Comparison of ENCODE assay signal across 9 cellular contexts in genomic region chr15:88258021-88258641, GRCh38. TPM values are rescaled to one million over a fixed set of nuclear protein-coding genes. Genes with fewer than 3 reads are reported as not detected.
DNase-seq lines count a peak whose midpoint lies in the region; ATAC-seq and TF ChIP-seq lines count a peak whose summit lies in the region.
"Had no signal": no experiment of that assay in that cellular context is flagged by ENCODE, and none has a peak within 500 bp of the region (broad histone marks: within the 10 kb centered on the region; RNA-seq: fewer than 3 reads in every experiment).

No MANE protein-coding gene starts in this region.

- peak; percentile 31; the same call in 1 of the 2 replicates for TF ChIP-seq CTCF in OCI-LY1 (IDR thresholded peaks at IDR 0.05; ENCODE audit: low read length)
- TF ChIP-seq CTCF in fibroblast of pulmonary artery (IDR thresholded peaks at IDR 0.05; ENCODE audit: low read length, missing control alignments) = peak; percentile 40

- H3K9ac ChIP-seq in OCI-LY1 (ENCODE audit: low read length) = no peak overlapping the region

- H3K4me1 ChIP-seq in OCI-LY1 (ENCODE audit: insufficient read depth, low read length, severe bottlenecking) = no peaks in the 10 kb centered on the region

- H2AFZ ChIP-seq in OCI-LY1 (ENCODE audit: low read length) = no peak overlapping the region

- no peaks in the 10 kb centered on the region for H3K9me2 ChIP-seq in OCI-LY1 (ENCODE audit: low read depth, low read length)

- H3K27me3 ChIP-seq in OCI-LY1 (ENCODE audit: insufficient read depth, low read length) = no peaks in the 10 kb centered on the region

- no peaks in the 10 kb centered on the region for H3K36me3 ChIP-seq in OCI-LY1 (ENCODE audit: insufficient read depth, low read length)

- H4K20me1 ChIP-seq in OCI-LY1 (ENCODE audit: insufficient read depth, low read length) = no peaks in the 10 kb centered on the region

- H3F3A ChIP-seq in OCI-LY1 (ENCODE audit: insufficient read depth, low read length) = no peaks in the 10 kb centered on the region

- no peak overlapping the region for H3K27ac ChIP-seq in OCI-LY1 (ENCODE audit: low read depth, low read length, poor library complexity, severe bottlenecking)

- no peak for ATAC-seq in GM21390 (IDR thresholded peaks at IDR 0.05; ENCODE audit: unreplicated experiment)
- no peak for ATAC-seq in HG03439 (IDR thresholded peaks at IDR 0.05; ENCODE audit: unreplicated experiment)

- H3K79me2 ChIP-seq in OCI-LY1 (ENCODE audit: insufficient read depth, low read length) = no peaks in the 10 kb centered on the region

- DNase-seq in NCI-H1417 (lab: John Stamatoyannopoulos, UW) (peak; percentile 10 to 36 (median 16)), NCI-H1417 treated with DMSO at 0.1 percent for 48 hours (lab: John Stamatoyannopoulos, UW) (no peak), fibroblast of pulmonary artery (ENCODE audit: low read depth) (peak; percentile 8), retina (peak; percentile 79), A172 (ENCODE audit: low spot score) (no peak)

- no peaks in the 10 kb centered on the region for H3K9me3 ChIP-seq in OCI-LY1 (ENCODE audit: low read length)

- H3K4me3 ChIP-seq in OCI-LY1 (ENCODE audit: low read depth, low read length, poor library complexity, severe bottlenecking) (no peak overlapping the region), fibroblast of pulmonary artery (replicated peaks; ENCODE audit: low read depth, low read length) (no peak overlapping the region)
- H3K4me3 ChIP-seq: lung had no signal

- H3K4me2 ChIP-seq in OCI-LY1 (ENCODE audit: low read length) = no peak overlapping the region

RNA-seq across cellular contexts. Expression of gene NTRK3, which starts 1.6 kb away (rescaled TPM):
- total RNA-seq in A172 (2014; rRNA removed; shearing (Covaris generic)) = not detected in 2 replicates

Comparison
In these comparisons a context has a peak if more than half of its experiments do, and no peak if none do; other contexts are left out.
1. DNase-seq: peak in NCI-H1417 (3 of 3), fibroblast of pulmonary artery (single experiment) and retina (single experiment); none in NCI-H1417 treated with DMSO at 0.1 percent for 48 hours (single experiment) and A172 (single experiment).